In genomic region chr6:52284460-52285173, GRCh38 we compare ENCODE assay signal across 8 cellular contexts. TPM values are rescaled to one million over a fixed set of nuclear protein-coding genes. Genes with fewer than 3 reads are reported as not detected.
DNase-seq lines count a peak whose midpoint lies in the region; ATAC-seq and TF ChIP-seq lines count a peak whose summit lies in the region.

Gene MCM3, minus strand, starts transcription at chr6:52284742. Its CDS starts 68 bp downstream, at chr6:52284674.

- H2BK120ac ChIP-seq in trophoblast cell (ENCODE audit: insufficient read depth, low read length, poor library complexity), result peak within 1 kb of the TSS; percentile 35

- intact Hi-C loops in cardiac septum (cut with DNase I), result loop anchor here (1.0 to 10.0 kb wide), 4 partner anchors 78 to 382 kb away; partner anchors contain the start of genes PAQR8 and TRAM2
- intact Hi-C loops in transverse colon (cut with DNase I; ENCODE audit: low total_unique reads), result loop anchor here (10.0 kb wide), 1 partner anchor 370 kb away; no protein-coding TSS in a partner anchor

- no peaks in the 10 kb centered on the region for H3K9me3 ChIP-seq in trophoblast cell (ENCODE audit: insufficient read depth, low read depth, low read length)
- H3K9me3 ChIP-seq in transverse colon, result no peaks in the 10 kb centered on the region

- H3K27ac ChIP-seq in adipose tissue (ENCODE audit: low read depth, low read length) (no peak within 1 kb of the TSS), trophoblast cell (ENCODE audit: low read depth, low read length) (peak within 1 kb of the TSS; percentile 63), transverse colon (peak within 1 kb of the TSS; percentile 73 to 90 (median 82))

- H2BK5ac ChIP-seq in trophoblast cell (ENCODE audit: low read depth, low read length, poor library complexity), result peak within 1 kb of the TSS; percentile 38

- no peak for TF ChIP-seq CTCF in GM12865 (IDR thresholded peaks at IDR 0.05; ENCODE audit: insufficient read depth, low read depth, low read length, missing control alignments)
- TF ChIP-seq CTCF in transverse colon (IDR thresholded peaks at IDR 0.05), result peak in 3 of 5 experiments; percentile 5 to 57 (median 47)

- H3K14ac ChIP-seq in trophoblast cell (ENCODE audit: low read length), result peak within 1 kb of the TSS; percentile 5

- TF ChIP-seq POLR2A in transverse colon (IDR thresholded peaks at IDR 0.05), result peak; percentile 29

- H3K36me3 ChIP-seq in trophoblast cell (ENCODE audit: control insufficient read depth in 1 of 2, insufficient read depth in 2 of 2, low read length in 2 of 2), result peaks cover 10 to 15% of the 10 kb centered on the region in 2 experiments
- peaks cover 0 to 24% (median 3%) of the 10 kb centered on the region in 4 donors for H3K36me3 ChIP-seq in transverse colon

- peak within 1 kb of the TSS; percentile 20 for H4K8ac ChIP-seq in trophoblast cell (ENCODE audit: low read depth, low read length)

- H3K23ac ChIP-seq in trophoblast cell (ENCODE audit: low read length), result no peak within 1 kb of the TSS

- H4K91ac ChIP-seq in trophoblast cell (ENCODE audit: low read depth, low read length), result peak within 1 kb of the TSS; percentile 63

- no peak within 1 kb of the TSS for H3K18ac ChIP-seq in trophoblast cell (ENCODE audit: low read length)

- H3K79me1 ChIP-seq in trophoblast cell (ENCODE audit: low read length), result peaks cover 6% of the 10 kb centered on the region

- in situ Hi-C loops in transverse colon (cut with MboI; ENCODE audit: low pct_ligation_motif_present in 1 of 4, low pct_unique_long_range_greater_than_20kb in 1 of 4, low sequenced_read_pairs in 3 of 4), result loop anchor here (5.0 to 25.0 kb wide), 5 partner anchors 118 to 383 kb away; partner anchors contain the start of genes TMEM14A (in 2 of the 4), EFHC1 (in 1 of the 4) and TRAM2 (in 1 of the 4)

- DNase-seq in GM12865 (ENCODE audit: low read depth), result peak; percentile 100
- DNase-seq in NCI-H1417 treated with DMSO at 0.1 percent for 48 hours (lab: John Stamatoyannopoulos, UW), result peak; percentile 92
- peak; percentile 98 for DNase-seq in SW480 (ENCODE audit: low spot score)
- peak; percentile 98 for DNase-seq in cardiac septum (ENCODE audit: low spot score)
- DNase-seq in trophoblast cell, result peak; percentile 98 to 99
- DNase-seq in transverse colon, result peak; percentile 98

- peaks cover 2 to 3% of the 10 kb centered on the region in 2 experiments for H3K4me1 ChIP-seq in trophoblast cell (ENCODE audit: control insufficient read depth in 1 of 2, insufficient read depth in 2 of 2, low read length in 2 of 2)
- peaks cover 5 to 35% (median 17%) of the 10 kb centered on the region in 4 donors for H3K4me1 ChIP-seq in transverse colon

- H2AFZ ChIP-seq in trophoblast cell (ENCODE audit: insufficient read depth, low read length, poor library complexity), result peak within 1 kb of the TSS; percentile 7

- peak within 1 kb of the TSS; percentile 67 for H3K4me2 ChIP-seq in trophoblast cell (ENCODE audit: low read length)

- peaks cover 4% of the 10 kb centered on the region for H3K79me2 ChIP-seq in trophoblast cell (ENCODE audit: control insufficient read depth, insufficient read depth, low read length, poor library complexity)

- peak within 1 kb of the TSS; percentile 13 for H4K12ac ChIP-seq in trophoblast cell (ENCODE audit: low read depth, low read length)

- H2BK12ac ChIP-seq in trophoblast cell (ENCODE audit: low read length), result no peak within 1 kb of the TSS

- ATAC-seq in HG02763 (IDR thresholded peaks at IDR 0.05; ENCODE audit: unreplicated experiment), result peak; percentile 99

- no peaks in the 10 kb centered on the region for H3K27me3 ChIP-seq in trophoblast cell (ENCODE audit: insufficient read depth, low read length)
- H3K27me3 ChIP-seq in transverse colon, result no peaks in the 10 kb centered on the region

- no peak within 1 kb of the TSS for H2AK5ac ChIP-seq in trophoblast cell (ENCODE audit: low read length)

- H3K9ac ChIP-seq in trophoblast cell (ENCODE audit: low read length), result peak within 1 kb of the TSS; percentile 80

- WGBS in adipose tissue, 3 donors, result 0% methylated on average over 52 of the region's 52 CpGs
- WGBS in trophoblast cell (ENCODE audit: extremely low coverage, insufficient coverage, insufficient read length), result no CpG with 5 or more reads among the region's 52 CpGs
- 0 to 1% methylated on average over 5 to 46 of the region's 52 CpGs for WGBS in transverse colon (ENCODE audit: low coverage in 1 of 2), 2 donors

- H3K4me3 ChIP-seq in GM12865 (ENCODE audit: low read depth, low read length) (peak within 1 kb of the TSS; percentile 72), trophoblast cell (ENCODE audit: low read depth, low read length) (peak within 1 kb of the TSS; percentile 93), transverse colon (peak within 1 kb of the TSS; percentile 57 to 97 (median 73))

- no peak for TF ChIP-seq EP300 in transverse colon (IDR thresholded peaks at IDR 0.05; ENCODE audit: low read depth)

- no peak within 1 kb of the TSS for H3K4ac ChIP-seq in trophoblast cell (ENCODE audit: low read depth, low read length)

RNA-seq across cellular contexts. Expression of gene MCM3, which starts in this region (rescaled TPM):
- 10 to 100 TPM; 12.8 to 22.6 (median 20.7) TPM for polyA plus RNA-seq in adipose tissue
- total RNA-seq in cardiac septum (21.0 TPM), transverse colon (10 to 100 TPM; 13.5 to 27.3 (median 24.2) TPM)
- polyA plus RNA-seq in trophoblast cell (2013), result 53.0 and 56.6 TPM in 2 replicates
